In the genomic region with DNA sequence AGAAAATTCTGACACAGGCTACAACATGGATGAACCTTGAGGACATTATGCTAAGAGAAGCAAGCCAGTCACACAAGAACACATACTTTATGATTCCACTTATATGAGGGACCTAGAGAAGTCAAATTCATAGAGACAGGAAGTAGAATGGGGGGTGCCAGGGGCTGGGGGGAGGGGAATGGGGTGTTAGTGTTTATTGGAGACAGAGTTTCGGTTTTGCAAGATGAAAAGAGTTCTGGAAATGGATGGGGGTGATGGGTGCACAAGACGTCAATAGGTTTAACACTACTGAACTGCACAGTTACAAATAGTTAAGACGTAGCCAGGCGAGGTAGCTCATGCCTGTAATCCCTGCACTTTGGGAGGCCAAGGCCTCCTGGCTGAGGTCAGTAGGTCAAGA, we compare ENCODE assay signal across 22 cellular contexts. TPM values are rescaled to one million over a fixed set of nuclear protein-coding genes. Genes with fewer than 3 reads are reported as not detected.
DNase-seq lines count a peak whose midpoint lies in the region; ATAC-seq and TF ChIP-seq lines count a peak whose summit lies in the region.
"Had no signal": no experiment of that assay in that cellular context is flagged by ENCODE, and none has a peak within 500 bp of the region (broad histone marks: within the 10 kb centered on the region; RNA-seq: fewer than 3 reads in every experiment).

No MANE protein-coding gene starts in this region.

- ATAC-seq in T-cell (replicated peaks in 1 of 4), result peak in 1 of 4 experiments; percentile 29
- no peak for ATAC-seq in stimulated activated naive B cell treated with anti-CD40 and anti-IgM and Interleukin-4, amounts not matched to agents 10 μg/mL and 1 μg/mL and 100 μg/mL, for 72 hours (replicated peaks)
- ATAC-seq: HepG2, K562, Right ventricle myocardium inferior had no signal

- CTCF ChIA-PET in activated CD4-positive, alpha-beta memory T cell treated with anti-CD3 and anti-CD28 coated beads for 36 hours (lab: Charles Lee), result interaction anchor here (1.1 kb wide), 1 partner anchor 129 kb away, joined by 3 read pairs; no protein-coding TSS in a partner anchor
- CTCF ChIA-PET in activated CD4-positive, alpha-beta memory T cell treated with anti-CD3 and anti-CD28 coated beads, Interleukin-2, amount 10 ng/mL, durations not matched to agents 7 days and 5 days (lab: Charles Lee), result interaction anchor here (0.6 kb wide), 1 partner anchor 89 kb away, joined by 3 read pairs; no protein-coding TSS in a partner anchor
- CTCF ChIA-PET in T-cell (lab: Charles Lee), result no interaction called here

- peaks cover 27 to 61% (median 54%) of the 10 kb centered on the region in 10 experiments for H3K4me1 ChIP-seq in BLaER1 treated with 17β-estradiol and CSF1 and Interleukin-3, amounts not matched to agents 10 nM and 100 nM

- H3K9me3 ChIP-seq in BLaER1 treated with 17β-estradiol and CSF1 and Interleukin-3, amounts not matched to agents 10 nM and 100 nM (replicated peaks in 1 of 11), result peaks cover 0 to 13% (median 9%) of the 10 kb centered on the region in 11 experiments; a peak in 17 of 22 replicates
- H3K9me3 ChIP-seq: MG63 had no signal

- no peak for TF ChIP-seq CTCF in nephron (IDR thresholded peaks at IDR 0.05; ENCODE audit: unreplicated experiment in 3 of 3)

- H3K27ac Mint-ChIP-seq in activated CD4-positive, alpha-beta memory T cell treated with anti-CD3 and anti-CD28 coated beads for 36 hours, result peak overlapping the region; percentile 20
- no peak overlapping the region for H3K27ac Mint-ChIP-seq in activated CD4-positive, alpha-beta memory T cell treated with anti-CD3 and anti-CD28 coated beads, Interleukin-2, amount 10 ng/mL, durations not matched to agents 7 days and 5 days
- H3K27ac Mint-ChIP-seq in T-cell (peak overlapping the region; percentile 41 to 76), nephron (peak overlapping the region in 2 of 3 experiments; percentile 66 to 99)
- H3K27ac Mint-ChIP-seq in stimulated activated naive B cell treated with anti-CD40 and anti-IgM and Interleukin-4, amounts not matched to agents 10 μg/mL and 1 μg/mL and 100 μg/mL, for 72 hours, result no peak overlapping the region
- H3K27ac Mint-ChIP-seq: HFFc6 had no signal

- peak overlapping the region in 1 of 11 experiments; percentile 76; a peak in 2 of 22 replicates for H3K9ac ChIP-seq in BLaER1 treated with 17β-estradiol and CSF1 and Interleukin-3, amounts not matched to agents 10 nM and 100 nM

- no peaks in the 10 kb centered on the region for H3K27me3 ChIP-seq in BLaER1 treated with 17β-estradiol and CSF1 and Interleukin-3, amounts not matched to agents 10 nM and 100 nM
- H3K27me3 ChIP-seq: MG63 had no signal

- H3K4me3 Mint-ChIP-seq in activated CD4-positive, alpha-beta memory T cell treated with anti-CD3 and anti-CD28 coated beads for 36 hours, result no peak overlapping the region
- no peak overlapping the region for H3K4me3 Mint-ChIP-seq in activated CD4-positive, alpha-beta memory T cell treated with anti-CD3 and anti-CD28 coated beads, Interleukin-2, amount 10 ng/mL, durations not matched to agents 7 days and 5 days
- H3K4me3 Mint-ChIP-seq in T-cell, result peak overlapping the region in 1 of 3 donors; percentile 42
- H3K4me3 Mint-ChIP-seq in nephron, result no peak overlapping the region
- no peak overlapping the region for H3K4me3 Mint-ChIP-seq in stimulated activated naive B cell treated with anti-CD40 and anti-IgM and Interleukin-4, amounts not matched to agents 10 μg/mL and 1 μg/mL and 100 μg/mL, for 72 hours
- H3K4me3 Mint-ChIP-seq: HFFc6 had no signal

- H3K9me3 Mint-ChIP-seq in activated CD4-positive, alpha-beta memory T cell treated with anti-CD3 and anti-CD28 coated beads for 36 hours, result no peaks in the 10 kb centered on the region
- H3K9me3 Mint-ChIP-seq in activated CD4-positive, alpha-beta memory T cell treated with anti-CD3 and anti-CD28 coated beads, Interleukin-2, amount 10 ng/mL, durations not matched to agents 7 days and 5 days, result no peaks in the 10 kb centered on the region
- H3K9me3 Mint-ChIP-seq in T-cell, result no peaks in the 10 kb centered on the region
- no peaks in the 10 kb centered on the region for H3K9me3 Mint-ChIP-seq in nephron
- H3K9me3 Mint-ChIP-seq in stimulated activated naive B cell treated with anti-CD40 and anti-IgM and Interleukin-4, amounts not matched to agents 10 μg/mL and 1 μg/mL and 100 μg/mL, for 72 hours, result no peaks in the 10 kb centered on the region
- H3K9me3 Mint-ChIP-seq: HFFc6 had no signal

- no peaks in the 10 kb centered on the region for H3K36me3 Mint-ChIP-seq in activated CD4-positive, alpha-beta memory T cell treated with anti-CD3 and anti-CD28 coated beads for 36 hours
- peaks cover 2% of the 10 kb centered on the region for H3K36me3 Mint-ChIP-seq in activated CD4-positive, alpha-beta memory T cell treated with anti-CD3 and anti-CD28 coated beads, Interleukin-2, amount 10 ng/mL, durations not matched to agents 7 days and 5 days (ENCODE audit: low read depth)
- H3K36me3 Mint-ChIP-seq in T-cell (no peaks in the 10 kb centered on the region), nephron (ENCODE audit: low read depth) (no peaks in the 10 kb centered on the region)
- peaks cover 7% of the 10 kb centered on the region in 2 donors for H3K36me3 Mint-ChIP-seq in stimulated activated naive B cell treated with anti-CD40 and anti-IgM and Interleukin-4, amounts not matched to agents 10 μg/mL and 1 μg/mL and 100 μg/mL, for 72 hours

- no peaks in the 10 kb centered on the region for H3K27me3 Mint-ChIP-seq in activated CD4-positive, alpha-beta memory T cell treated with anti-CD3 and anti-CD28 coated beads for 36 hours
- no peaks in the 10 kb centered on the region for H3K27me3 Mint-ChIP-seq in activated CD4-positive, alpha-beta memory T cell treated with anti-CD3 and anti-CD28 coated beads, Interleukin-2, amount 10 ng/mL, durations not matched to agents 7 days and 5 days
- H3K27me3 Mint-ChIP-seq in T-cell (no peaks in the 10 kb centered on the region), nephron (ENCODE audit: low read depth) (no peaks in the 10 kb centered on the region)
- H3K27me3 Mint-ChIP-seq in stimulated activated naive B cell treated with anti-CD40 and anti-IgM and Interleukin-4, amounts not matched to agents 10 μg/mL and 1 μg/mL and 100 μg/mL, for 72 hours, result no peaks in the 10 kb centered on the region

- intact Hi-C loops in activated CD4-positive, alpha-beta memory T cell treated with anti-CD3 and anti-CD28 coated beads for 36 hours (cut with micrococcal nuclease), result no loop called here

- H3K36me3 ChIP-seq in BLaER1 treated with 17β-estradiol and CSF1 and Interleukin-3, amounts not matched to agents 10 nM and 100 nM, result peaks cover 0 to 3% (median 0%) of the 10 kb centered on the region in 11 experiments; a peak in 2 of 22 replicates

- H4K20me1 ChIP-seq in BLaER1 treated with 17β-estradiol and CSF1 and Interleukin-3, amounts not matched to agents 10 nM and 100 nM, result peaks cover 0 to 6% (median 3%) of the 10 kb centered on the region in 11 experiments; a peak in 8 of 22 replicates

- H3K27ac ChIP-seq in BLaER1 treated with 17β-estradiol and CSF1 and Interleukin-3, amounts not matched to agents 10 nM and 100 nM, result peak overlapping the region in 5 of 11 experiments; percentile 13 to 87 (median 86); a peak in 7 of 22 replicates
- H3K27ac ChIP-seq: HL-60 had no signal

- H3K4me3 ChIP-seq in BLaER1 treated with 17β-estradiol and CSF1 and Interleukin-3, amounts not matched to agents 10 nM and 100 nM, result no peak overlapping the region
- H3K4me3 ChIP-seq: K562, MG63 had no signal

- POLR2A ChIA-PET in activated CD4-positive, alpha-beta memory T cell treated with anti-CD3 and anti-CD28 coated beads for 36 hours (lab: Charles Lee), result interaction anchor here (0.9 kb wide), 1 partner anchor 10 kb away, joined by 3 read pairs; no protein-coding TSS in a partner anchor
- POLR2A ChIA-PET in activated CD4-positive, alpha-beta memory T cell treated with anti-CD3 and anti-CD28 coated beads, Interleukin-2, amount 10 ng/mL, durations not matched to agents 7 days and 5 days (lab: Charles Lee), result interaction anchor here (1.1 kb wide), 1 partner anchor 53 kb away, joined by 3 read pairs; no protein-coding TSS in a partner anchor
- POLR2A ChIA-PET in T-cell (lab: Charles Lee), result interaction anchor here in 1 of 2 donors (0.6 kb wide), 1 partner anchor 1792 kb away, joined by 5 read pairs; a partner anchor contains a TSS

- peak overlapping the region in 9 of 11 experiments; percentile 59 to 85 (median 79); a peak in 17 of 22 replicates for H3K4me2 ChIP-seq in BLaER1 treated with 17β-estradiol and CSF1 and Interleukin-3, amounts not matched to agents 10 nM and 100 nM

- H3K4me1 Mint-ChIP-seq in activated CD4-positive, alpha-beta memory T cell treated with anti-CD3 and anti-CD28 coated beads for 36 hours (ENCODE audit: low read depth), result peaks cover 17% of the 10 kb centered on the region
- H3K4me1 Mint-ChIP-seq in activated CD4-positive, alpha-beta memory T cell treated with anti-CD3 and anti-CD28 coated beads, Interleukin-2, amount 10 ng/mL, durations not matched to agents 7 days and 5 days, result peaks cover 21% of the 10 kb centered on the region
- H3K4me1 Mint-ChIP-seq in T-cell (peaks cover 26 to 31% (median 30%) of the 10 kb centered on the region in 3 donors), nephron (peaks cover 49% of the 10 kb centered on the region)
- H3K4me1 Mint-ChIP-seq in stimulated activated naive B cell treated with anti-CD40 and anti-IgM and Interleukin-4, amounts not matched to agents 10 μg/mL and 1 μg/mL and 100 μg/mL, for 72 hours, result peaks cover 5 to 19% of the 10 kb centered on the region in 2 donors

- DNase-seq in activated CD4-positive, alpha-beta memory T cell treated with anti-CD3 and anti-CD28 coated beads for 36 hours, result no peak
- DNase-seq in activated CD4-positive, alpha-beta memory T cell treated with anti-CD3 and anti-CD28 coated beads, Interleukin-2, amount 10 ng/mL, durations not matched to agents 7 days and 5 days, result no peak
- DNase-seq in T-cell, result peak in 26 of 34 experiments; percentile 22 to 76 (median 50)
- no peak for DNase-seq in HK-2 (ENCODE audit: unreplicated experiment)
- DNase-seq in stimulated activated naive B cell treated with anti-CD40 and anti-IgM and Interleukin-4, amounts not matched to agents 10 μg/mL and 1 μg/mL and 100 μg/mL, for 72 hours, result no peak
- DNase-seq: H7, HFFc6, MG63, NCI-H1417, NCI-H187, NCI-H446 treated with DMSO at 0.1 percent for 48 hours, NCI-H526 treated with DMSO at 0.1 percent for 48 hours had no signal

RNA-seq across cellular contexts. Expression of a gene that starts 3.5 kb away (rescaled TPM):
- total RNA-seq in activated CD4-positive, alpha-beta memory T cell treated with anti-CD3 and anti-CD28 coated beads for 36 hours, result 10 to 100 TPM; 25.3 to 25.5 TPM
- 10 to 100 TPM; 30.0 to 31.1 TPM for total RNA-seq in activated CD4-positive, alpha-beta memory T cell treated with anti-CD3 and anti-CD28 coated beads, Interleukin-2, amount 10 ng/mL, durations not matched to agents 7 days and 5 days
- total RNA-seq in T-cell, result 10 to 100 TPM; 20.6 to 38.6 (median 34.9) TPM

RNA-seq across cellular contexts. Expression of a gene that starts 16.5 kb away (rescaled TPM):
- total RNA-seq in activated CD4-positive, alpha-beta memory T cell treated with anti-CD3 and anti-CD28 coated beads for 36 hours, result 10 to 100 TPM; 23.1 to 26.1 TPM
- total RNA-seq in activated CD4-positive, alpha-beta memory T cell treated with anti-CD3 and anti-CD28 coated beads, Interleukin-2, amount 10 ng/mL, durations not matched to agents 7 days and 5 days, result 10 to 100 TPM; 25.7 to 26.3 TPM
- total RNA-seq in T-cell, result 10 to 100 TPM; 23.1 to 51.4 (median 46.0) TPM

RNA-seq across cellular contexts. Expression of a gene that starts 51.2 kb away (rescaled TPM):
- total RNA-seq in activated CD4-positive, alpha-beta memory T cell treated with anti-CD3 and anti-CD28 coated beads for 36 hours, result not detected
- not detected for total RNA-seq in activated CD4-positive, alpha-beta memory T cell treated with anti-CD3 and anti-CD28 coated beads, Interleukin-2, amount 10 ng/mL, durations not matched to agents 7 days and 5 days
- total RNA-seq in T-cell, result not detected
- total RNA-seq: G401, H7, HepG2, HFFc6, HT-29, K562, LHCN-M2, Right ventricle myocardium inferior, SK-MEL-5 had no signal

Comparison
In these comparisons a context has a peak if more than half of its experiments do, and no peak if none do; other contexts are left out.
1. H3K27ac Mint-ChIP-seq: peak in activated CD4-positive, alpha-beta memory T cell treated with anti-CD3 and anti-CD28 coated beads for 36 hours (single experiment), T-cell (2 of 2) and nephron (2 of 3); none in activated CD4-positive, alpha-beta memory T cell treated with anti-CD3 and anti-CD28 coated beads, Interleukin-2, amount 10 ng/mL, durations not matched to agents 7 days and 5 days (single experiment) and stimulated activated naive B cell treated with anti-CD40 and anti-IgM and Interleukin-4, amounts not matched to agents 10 μg/mL and 1 μg/mL and 100 μg/mL, for 72 hours (single experiment).
2. DNase-seq: peak in T-cell (26 of 34); none in activated CD4-positive, alpha-beta memory T cell treated with anti-CD3 and anti-CD28 coated beads for 36 hours (single experiment), activated CD4-positive, alpha-beta memory T cell treated with anti-CD3 and anti-CD28 coated beads, Interleukin-2, amount 10 ng/mL, durations not matched to agents 7 days and 5 days (single experiment), HK-2 (single experiment) and stimulated activated naive B cell treated with anti-CD40 and anti-IgM and Interleukin-4, amounts not matched to agents 10 μg/mL and 1 μg/mL and 100 μg/mL, for 72 hours (single experiment).
3. CTCF ChIA-PET loops: an anchor here in activated CD4-positive, alpha-beta memory T cell treated with anti-CD3 and anti-CD28 coated beads for 36 hours (1.1 kb wide) and activated CD4-positive, alpha-beta memory T cell treated with anti-CD3 and anti-CD28 coated beads, Interleukin-2, amount 10 ng/mL, durations not matched to agents 7 days and 5 days (0.6 kb wide); none called in T-cell.